17 cellular contexts compared by ENCODE assay signal in genomic region chr1:157108448-157108847, GRCh38. TPM values are rescaled to one million over a fixed set of nuclear protein-coding genes. Genes with fewer than 3 reads are reported as not detected.
DNase-seq lines count a peak whose midpoint lies in the region; ATAC-seq and TF ChIP-seq lines count a peak whose summit lies in the region.
"Had no signal": no experiment of that assay in that cellular context is flagged by ENCODE, and none has a peak within 500 bp of the region (broad histone marks: within the 10 kb centered on the region; RNA-seq: fewer than 3 reads in every experiment).

No MANE protein-coding gene starts in this region.

- no peak overlapping the region for H3K4me3 Mint-ChIP-seq in natural killer cell treated with Interleukin-12 subunit alpha and Interleukin-12 subunit beta and Interleukin-15 and Interleukin-18, amount 100 ng/mL, for 72 hours
- no peak overlapping the region for H3K4me3 Mint-ChIP-seq in natural killer cell
- H3K4me3 Mint-ChIP-seq in GM23338, result no peak overlapping the region
- H3K4me3 Mint-ChIP-seq in glutamatergic neuron (ENCODE audit: unreplicated experiment), result peak overlapping the region; percentile 13
- H3K4me3 Mint-ChIP-seq: CD4-positive, alpha-beta memory T cell; IgD-negative memory B cell had no signal

- ATAC-seq in natural killer cell treated with Interleukin-12 subunit alpha and Interleukin-12 subunit beta and Interleukin-15 and Interleukin-18, amount 100 ng/mL, for 72 hours, result no peak
- ATAC-seq in natural killer cell (no peak), GM23338 (no peak), GM18520 (IDR thresholded peaks at IDR 0.05; ENCODE audit: unreplicated experiment) (no peak)
- ATAC-seq: HepG2 had no signal

- no peak for DNase-seq in natural killer cell treated with Interleukin-12 subunit alpha and Interleukin-12 subunit beta and Interleukin-15 and Interleukin-18, amount 100 ng/mL, for 72 hours (ENCODE audit: low spot score)
- no peak for DNase-seq in natural killer cell
- DNase-seq in GM23338 (ENCODE audit: low spot score), result no peak
- DNase-seq in glutamatergic neuron, result no peak
- no peak for DNase-seq in effector memory CD4-positive, alpha-beta T cell
- DNase-seq in NOMO-1 treated with DMSO at 0.1 percent for 48 hours (lab: John Stamatoyannopoulos, UW; ENCODE audit: unreplicated experiment), result no peak
- DNase-seq: ACHN; BE2C; CD4-positive, alpha-beta memory T cell; DMS79 treated with DMSO at 0.1 percent for 48 hours; GF-D8 had no signal

- H3K27ac Mint-ChIP-seq in natural killer cell treated with Interleukin-12 subunit alpha and Interleukin-12 subunit beta and Interleukin-15 and Interleukin-18, amount 100 ng/mL, for 72 hours, result peak overlapping the region; percentile 90 to 93
- H3K27ac Mint-ChIP-seq in natural killer cell (no peak overlapping the region), GM23338 (no peak overlapping the region), glutamatergic neuron (ENCODE audit: unreplicated experiment) (no peak overlapping the region)
- H3K27ac Mint-ChIP-seq: IgD-negative memory B cell had no signal

- H4K20me1 ChIP-seq in GM23338 (replicated peaks; ENCODE audit: insufficient read depth), result no peaks in the 10 kb centered on the region

- intact Hi-C loops in natural killer cell (cut with micrococcal nuclease), result no loop called here

- TF ChIP-seq CTCF in natural killer cell (IDR thresholded peaks at IDR 0.05) (no peak), GM23338 (conservative IDR thresholded peaks at IDR 0.05; ENCODE audit: low read depth in 2 of 2) (no peak), glutamatergic neuron (IDR thresholded peaks at IDR 0.05; ENCODE audit: partially characterized antibody, unreplicated experiment) (no peak)

- H3F3A ChIP-seq in GM23338 (replicated peaks; ENCODE audit: low read depth), result no peaks in the 10 kb centered on the region

- peaks cover 33% of the 10 kb centered on the region for H3K4me1 ChIP-seq in GM23338 (ENCODE audit: insufficient read depth)
- no peaks in the 10 kb centered on the region for H3K4me1 ChIP-seq in effector memory CD4-positive, alpha-beta T cell (ENCODE audit: control insufficient read depth, insufficient read depth, low read length, poor library complexity, severe bottlenecking)
- H3K4me1 ChIP-seq: BE2C, HAP-1 had no signal

- H3K36me3 Mint-ChIP-seq in natural killer cell treated with Interleukin-12 subunit alpha and Interleukin-12 subunit beta and Interleukin-15 and Interleukin-18, amount 100 ng/mL, for 72 hours, result peaks cover 5% of the 10 kb centered on the region
- H3K36me3 Mint-ChIP-seq in natural killer cell, result no peaks in the 10 kb centered on the region
- no peaks in the 10 kb centered on the region; the same call in 2 of the 3 replicates for H3K36me3 Mint-ChIP-seq in GM23338 (ENCODE audit: low read depth)
- H3K36me3 Mint-ChIP-seq in glutamatergic neuron (ENCODE audit: unreplicated experiment), result no peaks in the 10 kb centered on the region
- H3K36me3 Mint-ChIP-seq: CD4-positive, alpha-beta memory T cell; IgD-negative memory B cell had no signal

- H3K4me1 Mint-ChIP-seq in natural killer cell treated with Interleukin-12 subunit alpha and Interleukin-12 subunit beta and Interleukin-15 and Interleukin-18, amount 100 ng/mL, for 72 hours (ENCODE audit: low read depth in 2 of 2), result peaks cover 55 to 72% of the 10 kb centered on the region in 2 donors
- H3K4me1 Mint-ChIP-seq in natural killer cell (no peaks in the 10 kb centered on the region), GM23338 (peaks cover 47% of the 10 kb centered on the region), glutamatergic neuron (ENCODE audit: low read depth, unreplicated experiment) (peaks cover 36% of the 10 kb centered on the region)

- no peaks in the 10 kb centered on the region for H3K9me2 ChIP-seq in GM23338 (ENCODE audit: insufficient read depth)

- no peak overlapping the region for H3K27ac ChIP-seq in GM23338 (ENCODE audit: low read depth)
- no peak overlapping the region for H3K27ac ChIP-seq in effector memory CD4-positive, alpha-beta T cell (ENCODE audit: insufficient read depth, low read length, poor library complexity, severe bottlenecking)
- H3K27ac ChIP-seq: C4-2B had no signal

- H3K4me2 ChIP-seq in GM23338, result no peak overlapping the region

- no peaks in the 10 kb centered on the region for H3K9me3 Mint-ChIP-seq in natural killer cell treated with Interleukin-12 subunit alpha and Interleukin-12 subunit beta and Interleukin-15 and Interleukin-18, amount 100 ng/mL, for 72 hours
- H3K9me3 Mint-ChIP-seq in natural killer cell (no peaks in the 10 kb centered on the region), GM23338 (no peaks in the 10 kb centered on the region; the same call in 1 of the 3 replicates), glutamatergic neuron (ENCODE audit: unreplicated experiment) (peaks cover 8% of the 10 kb centered on the region)
- H3K9me3 Mint-ChIP-seq: CD4-positive, alpha-beta memory T cell; IgD-negative memory B cell had no signal

- H3K27me3 Mint-ChIP-seq in natural killer cell treated with Interleukin-12 subunit alpha and Interleukin-12 subunit beta and Interleukin-15 and Interleukin-18, amount 100 ng/mL, for 72 hours, result peaks cover 6 to 30% of the 10 kb centered on the region in 2 donors
- peaks cover 30 to 39% of the 10 kb centered on the region in 2 donors for H3K27me3 Mint-ChIP-seq in natural killer cell (ENCODE audit: low read depth in 2 of 2)
- peaks cover 23% of the 10 kb centered on the region for H3K27me3 Mint-ChIP-seq in GM23338 (ENCODE audit: insufficient read depth, low read depth, poor library complexity)
- H3K27me3 Mint-ChIP-seq in glutamatergic neuron (ENCODE audit: unreplicated experiment), result peaks cover 28% of the 10 kb centered on the region

- H3K4me3 ChIP-seq in GM23338, result no peak overlapping the region
- H3K4me3 ChIP-seq in effector memory CD4-positive, alpha-beta T cell (ENCODE audit: insufficient read depth, low read depth, low read length, poor library complexity, severe bottlenecking), result no peak overlapping the region
- H3K4me3 ChIP-seq: HAP-1 had no signal

- H3K27me3 ChIP-seq in GM23338 (ENCODE audit: insufficient read depth), result peaks cover 12% of the 10 kb centered on the region
- peaks cover 4% of the 10 kb centered on the region for H3K27me3 ChIP-seq in effector memory CD4-positive, alpha-beta T cell (replicated peaks; ENCODE audit: control insufficient read depth, insufficient read depth, low read length, poor library complexity, severe bottlenecking)
- H3K27me3 ChIP-seq: BE2C had no signal

- no peaks in the 10 kb centered on the region for H3K9me3 ChIP-seq in effector memory CD4-positive, alpha-beta T cell (ENCODE audit: control insufficient read depth, low read length)
- H3K9me3 ChIP-seq: BE2C, HAP-1 had no signal

- H2AFZ ChIP-seq in GM23338, result peak overlapping the region; percentile 53; the same call in 1 of the 2 replicates

- no peaks in the 10 kb centered on the region for H3K79me2 ChIP-seq in GM23338 (replicated peaks; ENCODE audit: insufficient read depth)

- no peaks in the 10 kb centered on the region for H3K36me3 ChIP-seq in GM23338 (ENCODE audit: insufficient read depth)
- H3K36me3 ChIP-seq in effector memory CD4-positive, alpha-beta T cell (ENCODE audit: control insufficient read depth, insufficient read depth, low read length), result no peaks in the 10 kb centered on the region
- H3K36me3 ChIP-seq: BE2C, HAP-1 had no signal

TF ChIP-seq in GM23338, 12 proteins besides CTCF, POLR2A, EP300 and RAD21 (continues in another document):
- TF ChIP-seq STAT1 (IDR thresholded peaks at IDR 0.05; ENCODE audit: unreplicated experiment) (no peak), NANOG (IDR thresholded peaks at IDR 0.05; ENCODE audit: borderline replicate concordance) (no peak)

RNA-seq across cellular contexts. Expression of gene ETV3L, which starts 8.8 kb away (rescaled TPM):
- 1 to 10 TPM; 1.7 to 3.6 TPM for total RNA-seq in natural killer cell treated with Interleukin-12 subunit alpha and Interleukin-12 subunit beta and Interleukin-15 and Interleukin-18, amount 100 ng/mL, for 72 hours
- total RNA-seq in natural killer cell (not detected), glutamatergic neuron (ENCODE audit: unreplicated experiment) (not detected)
- not detected in 2 replicates for total RNA-seq in GM23338 (2014; rRNA removed; shearing (Covaris generic))
- polyA plus RNA-seq in GM23338 (2016; fragmentation: Nextera tagmentation; extraction: Ambion mirVana), result not detected in 2 replicates
- total RNA-seq: CD4-positive, alpha-beta memory T cell; H4; HepG2 had no signal
- polyA plus RNA-seq: CD4-positive, alpha-beta memory T cell; HepG2; IgD-negative memory B cell had no signal

RNA-seq across cellular contexts. Expression of gene ETV3, which starts 29.7 kb away (rescaled TPM):
- total RNA-seq in natural killer cell treated with Interleukin-12 subunit alpha and Interleukin-12 subunit beta and Interleukin-15 and Interleukin-18, amount 100 ng/mL, for 72 hours, result 10 to 100 TPM; 45.8 to 63.0 TPM
- total RNA-seq in natural killer cell (100 to 1,000 TPM in 1 of 3 donors, 10 to 100 TPM in 2; 58.3 to 101 (median 76.6) TPM), glutamatergic neuron (ENCODE audit: unreplicated experiment) (39.0 TPM)
- total RNA-seq in GM23338 (2014; rRNA removed; shearing (Covaris generic)), result 11.9 and 19.6 TPM in 2 replicates
- 7.6 and 8.1 TPM in 2 replicates for polyA plus RNA-seq in GM23338 (2016; fragmentation: Nextera tagmentation; extraction: Ambion mirVana)

Comparison
In these comparisons a context has a peak if more than half of its experiments do, and no peak if none do; other contexts are left out.
1. H3K27ac Mint-ChIP-seq: peak in natural killer cell treated with Interleukin-12 subunit alpha and Interleukin-12 subunit beta and Interleukin-15 and Interleukin-18, amount 100 ng/mL, for 72 hours (2 of 2); none in natural killer cell (0 of 2), GM23338 (single experiment) and glutamatergic neuron (single experiment).